8 cellular contexts compared by ENCODE assay signal in genomic region chr17:18624862-18625501, GRCh38. TPM values are rescaled to one million over a fixed set of nuclear protein-coding genes. Genes with fewer than 3 reads are reported as not detected.
A peak's percentile ranks its signal among the peaks of the same experiment; 100 is the strongest.
DNase-seq lines count a peak whose midpoint lies in the region; ATAC-seq, FAIRE-seq and TF ChIP-seq lines count a peak whose summit lies in the region.
"Not testable (repeated sequence)": the region's sequence is repeated elsewhere in the genome, so short reads cannot be mapped to it uniquely, and the experiment has no call there.

No MANE protein-coding gene starts in this region.

- POLR2A ChIA-PET in A549 (lab: Yijun Ruan, JAX): not testable (repeated sequence)

- ATAC-seq in A549 (peak; percentile 59 to 74; a peak in 5 of 6 replicates), GM18498 (IDR thresholded peaks at IDR 0.05; ENCODE audit: unreplicated experiment) (peak; percentile 14), HG03039 (IDR thresholded peaks at IDR 0.05; ENCODE audit: unreplicated experiment) (peak; percentile 14), memory B cell (ENCODE audit: low read depth) (peak; percentile 8)

- not testable (repeated sequence) for TF ChIP-seq POLR2A in A549 (IDR thresholded peaks at IDR 0.05; ENCODE audit: low read length)

- peak overlapping the region; percentile 71 to 81 for H3K27ac ChIP-seq in A549
- peak overlapping the region; percentile 48 for H3K27ac ChIP-seq in angular gyrus (ENCODE audit: low read depth, low read length)

- DNase-seq in A549 (ENCODE audit: low read depth in 1 of 2, low spot score in 1 of 2); fibroblast of mammary gland (ENCODE audit: low read depth); memory B cell (ENCODE audit: low spot score in 2 of 2): not testable (repeated sequence)
- peak; percentile 10 for DNase-seq in T-helper 2 cell treated with Interferon-gamma antibody and Interleukin-4, amounts not matched to agents 5 μg/mL and 100 μg/mL, for 36 hours (ENCODE audit: low spot score)
- peak; percentile 11 for DNase-seq in stimulated activated CD4-positive, alpha-beta T cell treated with anti-CD3 and anti-CD28 coated beads, Interleukin-15, amount 100 ng/mL, for 24 hours

- FAIRE-seq in A549 (lab: Jason Lieb, UNC): not testable (repeated sequence)

- 81% methylated on average over 18 of the region's 35 CpGs for WGBS in A549 (ENCODE audit: missing lambda C conversion rate)

- H3K9me3 Mint-ChIP-seq in T-helper 2 cell treated with Interferon-gamma antibody and Interleukin-4, amounts not matched to agents 5 μg/mL and 100 μg/mL, for 36 hours; memory B cell: not testable (repeated sequence)

- peak overlapping the region; percentile 97 for H3K27ac Mint-ChIP-seq in T-helper 2 cell treated with Interferon-gamma antibody and Interleukin-4, amounts not matched to agents 5 μg/mL and 100 μg/mL, for 36 hours
- H3K27ac Mint-ChIP-seq in memory B cell: peak overlapping the region; percentile 60

- TF ChIP-seq RAD21 in A549 (conservative IDR thresholded peaks at IDR 0.05 in 1 of 2, IDR thresholded peaks at IDR 0.05 in 1 of 2): not testable (repeated sequence)

- peak overlapping the region; percentile 48 for H3K4me3 ChIP-seq in A549
- peak overlapping the region; percentile 47 for H3K4me3 ChIP-seq in fibroblast of mammary gland (ENCODE audit: control insufficient read depth, low read depth, low read length)

- TF ChIP-seq CTCF in A549 (IDR thresholded peaks at IDR 0.05); fibroblast of mammary gland (conservative IDR thresholded peaks at IDR 0.05; ENCODE audit: control insufficient read depth, insufficient read depth, low read depth, low read length): not testable (repeated sequence)

- peak overlapping the region; percentile 53 for H3K4me2 ChIP-seq in A549

- peak overlapping the region; percentile 78 for H3K4me3 Mint-ChIP-seq in T-helper 2 cell treated with Interferon-gamma antibody and Interleukin-4, amounts not matched to agents 5 μg/mL and 100 μg/mL, for 36 hours
- peak overlapping the region; percentile 76 for H3K4me3 Mint-ChIP-seq in memory B cell

- not testable (repeated sequence) for H3K4me1 Mint-ChIP-seq in T-helper 2 cell treated with Interferon-gamma antibody and Interleukin-4, amounts not matched to agents 5 μg/mL and 100 μg/mL, for 36 hours (ENCODE audit: low read depth); memory B cell

- H3K27me3 Mint-ChIP-seq in T-helper 2 cell treated with Interferon-gamma antibody and Interleukin-4, amounts not matched to agents 5 μg/mL and 100 μg/mL, for 36 hours (ENCODE audit: low read depth); memory B cell: not testable (repeated sequence)

- H3K36me3 Mint-ChIP-seq in T-helper 2 cell treated with Interferon-gamma antibody and Interleukin-4, amounts not matched to agents 5 μg/mL and 100 μg/mL, for 36 hours (ENCODE audit: low read depth); memory B cell: not testable (repeated sequence)

- H3K4me1 ChIP-seq in A549: not testable (repeated sequence)

- not testable (repeated sequence) for H3K9me3 ChIP-seq in A549

- CTCF ChIA-PET in A549 (lab: Yijun Ruan, JAX): interaction anchor here (0.8 to 2.1 kb wide), 7 partner anchors 36 to 376 kb away, joined by 3 to 14 read pairs (median 3); no protein-coding TSS in a partner anchor

- not testable (repeated sequence) for TF ChIP-seq EP300 in A549 (IDR thresholded peaks at IDR 0.05)

TF ChIP-seq in A549, 52 proteins besides CTCF, POLR2A, EP300 and RAD21:
- 0 out of 2 replicates have a peak, but pooled peaks have one; percentile 25 for TF ChIP-seq PHF8 (IDR thresholded peaks at IDR 0.05; ENCODE audit: borderline replicate concordance, low read depth)

RNA-seq across cellular contexts. Expression of gene TBC1D28, which starts 19.2 kb away (rescaled TPM):
- polyA plus RNA-seq in A549 (2011; rRNA removed) (not detected in 2 replicates), A549 (2017; fragmentation: RNase III; extraction: RNeasy Plus Mini Kit Qiagen cat#74134 plus additional on column Dnase treatment) (not detected in 3 replicates)
- polyA plus RNA-seq in A549 (2012; cell fraction: cytosol; rRNA removed): not detected in 2 replicates
- 0.02 TPM in 1 of 2 replicates, not detected in the other for polyA plus RNA-seq in A549 (2012; cell fraction: nucleus; rRNA removed)
- not detected in 2 replicates for polyA minus RNA-seq in A549 (2011; rRNA and poly(A)+ RNA removed)

RNA-seq across cellular contexts. Expression of gene FOXO3B, which starts 57.1 kb away (rescaled TPM):
- polyA plus RNA-seq in A549 (2011; rRNA removed) (3.2 and 4.0 TPM in 2 replicates), A549 (2017; fragmentation: RNase III; extraction: RNeasy Plus Mini Kit Qiagen cat#74134 plus additional on column Dnase treatment) (2.6 to 3.2 TPM (median 2.7 TPM) in 3 replicates)
- polyA plus RNA-seq in A549 (2012; cell fraction: cytosol; rRNA removed): 6.5 and 9.0 TPM in 2 replicates
- 10.3 and 12.3 TPM in 2 replicates for polyA plus RNA-seq in A549 (2012; cell fraction: nucleus; rRNA removed)
- 8.1 and 8.6 TPM in 2 replicates for polyA minus RNA-seq in A549 (2011; rRNA and poly(A)+ RNA removed)

Comparison
In these comparisons a context has a peak if more than half of its experiments do, and no peak if none do; other contexts are left out.
1. ATAC-seq: peak in every context shown above with its lines; median percentile 66 in A549; 14 in GM18498; 14 in HG03039; 8 in memory B cell.